13 cellular contexts compared by ENCODE assay signal in genomic region chr10:75062191-75062849, GRCh38. TPM values are rescaled to one million over a fixed set of nuclear protein-coding genes. Genes with fewer than 3 reads are reported as not detected.
DNase-seq lines count a peak whose midpoint lies in the region; ATAC-seq, FAIRE-seq and TF ChIP-seq lines count a peak whose summit lies in the region.
"Had no signal": no experiment of that assay in that cellular context is flagged by ENCODE, and none has a peak within 500 bp of the region (broad histone marks: within the 10 kb centered on the region; RNA-seq: fewer than 3 reads in every experiment).

No MANE protein-coding gene starts in this region.

- no peak for FAIRE-seq in GM19239 (lab: Jason Lieb, UNC)

- intact Hi-C loops in heart left ventricle (cut with DNase I) (no loop called here), left ventricle myocardium inferior (cut with micrococcal nuclease) (no loop called here), upper lobe of right lung (cut with DNase I) (no loop called here)

- no peak for TF ChIP-seq EP300 in gastroesophageal sphincter (IDR thresholded peaks at IDR 0.05)

- TF ChIP-seq CTCF in heart left ventricle (IDR thresholded peaks at IDR 0.05): no peak
- TF ChIP-seq CTCF in left ventricle myocardium inferior (IDR thresholded peaks at IDR 0.05; ENCODE audit: borderline replicate concordance): no peak
- no peak for TF ChIP-seq CTCF in gastroesophageal sphincter (IDR thresholded peaks at IDR 0.05)
- TF ChIP-seq CTCF in upper lobe of right lung (IDR thresholded peaks at IDR 0.05): no peak

- H3K4me1 ChIP-seq in heart left ventricle: peaks cover 0 to 20% (median 0%) of the 10 kb centered on the region in 12 donors
- no peaks in the 10 kb centered on the region for H3K4me1 ChIP-seq in left ventricle myocardium inferior
- peaks cover 0 to 18% (median 0%) of the 10 kb centered on the region in 3 donors for H3K4me1 ChIP-seq in gastroesophageal sphincter
- H3K4me1 ChIP-seq in upper lobe of right lung: no peaks in the 10 kb centered on the region
- H3K4me1 ChIP-seq: BE2C had no signal

- H3K27me3 ChIP-seq in heart left ventricle (no peaks in the 10 kb centered on the region), left ventricle myocardium inferior (ENCODE audit: low read depth) (no peaks in the 10 kb centered on the region), gastroesophageal sphincter (no peaks in the 10 kb centered on the region), upper lobe of right lung (no peaks in the 10 kb centered on the region)
- H3K27me3 ChIP-seq: BE2C, tibial artery had no signal

- 74 to 85% (median 82%) methylated on average over 16 of the region's 16 CpGs for WGBS in heart left ventricle, 4 donors
- WGBS in gastroesophageal sphincter (ENCODE audit: low coverage in 1 of 2), 2 donors: 40 to 56% methylated on average over 1 to 10 of the region's 16 CpGs

- no peak for TF ChIP-seq POLR2A in heart left ventricle (IDR thresholded peaks at IDR 0.05)
- no peak for TF ChIP-seq POLR2A in gastroesophageal sphincter (IDR thresholded peaks at IDR 0.05)

- ATAC-seq in heart left ventricle: peak; percentile 38 to 77 (median 68)
- ATAC-seq in gastroesophageal sphincter: peak; percentile 48
- ATAC-seq in upper lobe of right lung: peak; percentile 61
- no peak for ATAC-seq in GM18519 (IDR thresholded peaks at IDR 0.05; ENCODE audit: low FRiP score, unreplicated experiment)

- H3K27ac ChIP-seq in heart left ventricle (peak overlapping the region in 4 of 12 donors; percentile 38 to 72 (median 60)), left ventricle myocardium inferior (replicated peaks) (no peak overlapping the region), gastroesophageal sphincter (peak overlapping the region in 2 of 4 donors; percentile 14 to 27), upper lobe of right lung (no peak overlapping the region)
- H3K27ac ChIP-seq: tibial artery had no signal

- H3K9me3 ChIP-seq in heart left ventricle (no peaks in the 10 kb centered on the region), left ventricle myocardium inferior (replicated peaks) (no peaks in the 10 kb centered on the region), gastroesophageal sphincter (no peaks in the 10 kb centered on the region), upper lobe of right lung (no peaks in the 10 kb centered on the region)
- H3K9me3 ChIP-seq: BE2C, tibial artery had no signal

- H3K4me3 ChIP-seq in heart left ventricle (no peak overlapping the region), left ventricle myocardium inferior (no peak overlapping the region), gastroesophageal sphincter (no peak overlapping the region), upper lobe of right lung (no peak overlapping the region)
- H3K4me3 ChIP-seq: tibial artery had no signal

- H3K36me3 ChIP-seq in heart left ventricle (no peaks in the 10 kb centered on the region), left ventricle myocardium inferior (no peaks in the 10 kb centered on the region), gastroesophageal sphincter (no peaks in the 10 kb centered on the region), upper lobe of right lung (no peaks in the 10 kb centered on the region)
- H3K36me3 ChIP-seq: BE2C, tibial artery had no signal

- DNase-seq in heart left ventricle (peak in 2 of 5 donors; percentile 20 to 52), left ventricle myocardium inferior (no peak), UCSD-AML1 (lab: John Stamatoyannopoulos, UW; ENCODE audit: unreplicated experiment) (peak; percentile 49), upper lobe of right lung (no peak), GM19239 (ENCODE audit: insufficient read length, low spot score) (no peak), NCI-H1417 treated with DMSO at 0.1 percent for 48 hours (lab: John Stamatoyannopoulos, UW) (no peak)
- DNase-seq: activated CD4-positive, alpha-beta T cell treated with anti-CD3 and anti-CD28 coated beads for 1 hour; activated naive CD4-positive, alpha-beta T cell treated with anti-CD3 and anti-CD28 coated beads for 36 hours; BE2C; NCI-H1694 had no signal

RNA-seq across cellular contexts. Expression of gene SAMD8, which starts 49.1 kb away (rescaled TPM):
- 10 to 100 TPM; 19.4 to 43.0 (median 25.1) TPM for total RNA-seq in heart left ventricle
- 10 to 100 TPM in 1 of 2 donors, 1 to 10 TPM in 1; 7.5 to 10.1 TPM for polyA plus RNA-seq in heart left ventricle
- 24.6 TPM for total RNA-seq in left ventricle myocardium inferior
- 10 to 100 TPM; 23.2 to 33.8 (median 30.7) TPM for total RNA-seq in gastroesophageal sphincter
- total RNA-seq in upper lobe of right lung: 23.0 TPM
